1 cellular context compared by ENCODE assay signal in the genomic region with DNA sequence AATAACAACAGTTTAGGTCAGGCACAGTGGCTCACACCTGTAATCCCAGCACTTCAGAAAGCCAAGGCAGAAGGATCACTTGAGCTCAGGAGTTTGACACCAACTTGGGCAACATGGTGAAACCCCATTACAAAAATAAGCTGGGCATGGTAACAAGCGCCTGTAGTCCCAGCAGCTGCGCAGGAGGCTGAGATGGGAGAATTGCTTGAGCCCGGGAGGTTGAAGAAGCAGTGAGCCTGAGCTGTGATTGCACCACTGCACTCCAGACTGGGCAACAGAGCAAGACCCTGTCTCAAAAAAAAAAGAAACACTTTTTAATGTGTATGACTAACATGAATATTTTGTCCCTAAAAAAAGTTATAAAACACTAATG.
TF ChIP-seq lines count a peak whose summit lies in the region.

No MANE protein-coding gene starts in this region.

TF ChIP-seq in GM23338, 12 proteins besides CTCF, POLR2A, EP300 and RAD21:
- TF ChIP-seq STAT1 (IDR thresholded peaks at IDR 0.05; ENCODE audit: unreplicated experiment) = no peak
- no peak for TF ChIP-seq JUNB (IDR thresholded peaks at IDR 0.05; ENCODE audit: unreplicated experiment)
- no peak for TF ChIP-seq CREB1 (CRISPR knock-in tag; IDR thresholded peaks at IDR 0.05; ENCODE audit: low read depth)
- TF ChIP-seq NANOG (IDR thresholded peaks at IDR 0.05; ENCODE audit: borderline replicate concordance) = no peak
- no peak for TF ChIP-seq ZNF331 (CRISPR knock-in tag; IDR thresholded peaks at IDR 0.05; ENCODE audit: low read depth)
- TF ChIP-seq, protein P1, sequence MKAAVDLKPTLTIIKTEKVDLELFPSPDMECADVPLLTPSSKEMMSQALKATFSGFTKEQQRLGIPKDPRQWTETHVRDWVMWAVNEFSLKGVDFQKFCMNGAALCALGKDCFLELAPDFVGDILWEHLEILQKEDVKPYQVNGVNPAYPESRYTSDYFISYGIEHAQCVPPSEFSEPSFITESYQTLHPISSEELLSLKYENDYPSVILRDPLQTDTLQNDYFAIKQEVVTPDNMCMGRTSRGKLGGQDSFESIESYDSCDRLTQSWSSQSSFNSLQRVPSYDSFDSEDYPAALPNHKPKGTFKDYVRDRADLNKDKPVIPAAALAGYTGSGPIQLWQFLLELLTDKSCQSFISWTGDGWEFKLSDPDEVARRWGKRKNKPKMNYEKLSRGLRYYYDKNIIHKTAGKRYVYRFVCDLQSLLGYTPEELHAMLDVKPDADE (IDR thresholded peaks at IDR 0.05) = no peak
- TF ChIP-seq, protein P2, sequence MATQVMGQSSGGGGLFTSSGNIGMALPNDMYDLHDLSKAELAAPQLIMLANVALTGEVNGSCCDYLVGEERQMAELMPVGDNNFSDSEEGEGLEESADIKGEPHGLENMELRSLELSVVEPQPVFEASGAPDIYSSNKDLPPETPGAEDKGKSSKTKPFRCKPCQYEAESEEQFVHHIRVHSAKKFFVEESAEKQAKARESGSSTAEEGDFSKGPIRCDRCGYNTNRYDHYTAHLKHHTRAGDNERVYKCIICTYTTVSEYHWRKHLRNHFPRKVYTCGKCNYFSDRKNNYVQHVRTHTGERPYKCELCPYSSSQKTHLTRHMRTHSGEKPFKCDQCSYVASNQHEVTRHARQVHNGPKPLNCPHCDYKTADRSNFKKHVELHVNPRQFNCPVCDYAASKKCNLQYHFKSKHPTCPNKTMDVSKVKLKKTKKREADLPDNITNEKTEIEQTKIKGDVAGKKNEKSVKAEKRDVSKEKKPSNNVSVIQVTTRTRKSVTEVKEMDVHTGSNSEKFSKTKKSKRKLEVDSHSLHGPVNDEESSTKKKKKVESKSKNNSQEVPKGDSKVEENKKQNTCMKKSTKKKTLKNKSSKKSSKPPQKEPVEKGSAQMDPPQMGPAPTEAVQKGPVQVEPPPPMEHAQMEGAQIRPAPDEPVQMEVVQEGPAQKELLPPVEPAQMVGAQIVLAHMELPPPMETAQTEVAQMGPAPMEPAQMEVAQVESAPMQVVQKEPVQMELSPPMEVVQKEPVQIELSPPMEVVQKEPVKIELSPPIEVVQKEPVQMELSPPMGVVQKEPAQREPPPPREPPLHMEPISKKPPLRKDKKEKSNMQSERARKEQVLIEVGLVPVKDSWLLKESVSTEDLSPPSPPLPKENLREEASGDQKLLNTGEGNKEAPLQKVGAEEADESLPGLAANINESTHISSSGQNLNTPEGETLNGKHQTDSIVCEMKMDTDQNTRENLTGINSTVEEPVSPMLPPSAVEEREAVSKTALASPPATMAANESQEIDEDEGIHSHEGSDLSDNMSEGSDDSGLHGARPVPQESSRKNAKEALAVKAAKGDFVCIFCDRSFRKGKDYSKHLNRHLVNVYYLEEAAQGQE (IDR thresholded peaks at IDR 0.05; ENCODE audit: unreplicated experiment) = no peak
- TF ChIP-seq POLR2AphosphoS5 (IDR thresholded peaks at IDR 0.05; ENCODE audit: low read depth) = no peak
- TF ChIP-seq ZNF114 (CRISPR knock-in tag; IDR thresholded peaks at IDR 0.05) = no peak
